3 cellular contexts compared by ENCODE assay signal in genomic region chr11:35635933-35636332, GRCh38.
"Had no signal": no experiment of that assay in that cellular context is flagged by ENCODE, and none has a peak within 500 bp of the region (broad histone marks: within the 10 kb centered on the region; RNA-seq: fewer than 3 reads in every experiment).

No MANE protein-coding gene starts in this region.

- ATAC-seq: GM12878 had no signal

- DNase-seq: GDM1, GF-D8 had no signal

- H3K4me3 ChIP-seq: GM12878 had no signal
